ENCODE assay signal across 21 cellular contexts in genomic region chr11:71115770-71116434, GRCh38.
"Had no signal": no experiment of that assay in that cellular context is flagged by ENCODE, and none has a peak within 500 bp of the region (broad histone marks: within the 10 kb centered on the region; RNA-seq: fewer than 3 reads in every experiment).

No MANE protein-coding gene starts in this region.

- H3K9me3 ChIP-seq: esophagus squamous epithelium, heart left ventricle, tibial nerve had no signal

- H3K4me3 ChIP-seq: cardiac muscle cell, esophagus squamous epithelium, heart left ventricle, tibial nerve had no signal

- H3K4me1 ChIP-seq: esophagus squamous epithelium, heart left ventricle had no signal

- H3K36me3 ChIP-seq: cardiac muscle cell, esophagus squamous epithelium, heart left ventricle, tibial nerve had no signal

- DNase-seq: activated B cell treated with CpG ODN at 0.5 μM for 24 hours; activated CD4-positive, alpha-beta T cell treated with anti-CD3 and anti-CD28 coated beads for 4 hours; activated CD8-positive, alpha-beta T cell treated with anti-CD3 and anti-CD28 coated beads for 36 hours; activated naive CD4-positive, alpha-beta T cell treated with Interleukin-2 at 50 U/mL for 16 hours; activated naive CD8-positive, alpha-beta T cell treated with anti-CD3 and anti-CD28 coated beads, Interleukin-2, amount 10 ng/mL, durations not matched to agents 7 days and 5 days; activated T-cell treated with anti-CD3 and anti-CD28 coated beads, Interleukin-2, amount 50 U/mL, for 24 hours; amygdala; dermis blood vessel endothelial cell; effector memory CD4-positive, alpha-beta T cell; esophagus squamous epithelium; kidney glomerular epithelial cell; left ventricle myocardium superior; nephron progenitor cell; occipital lobe; stimulated activated CD4-positive, alpha-beta T cell treated with anti-CD3 and anti-CD28 coated beads, Interleukin-12 subunit alpha, Interleukin-12 subunit beta, amount 100 ng/mL, for 4 hours; stimulated activated CD4-positive, alpha-beta T cell treated with anti-CD3 and anti-CD28 coated beads, Interleukin-1b, Interleukin-23, amount 100 ng/mL, for 48 hours; stimulated activated naive CD8-positive, alpha-beta T cell treated with anti-CD3 and anti-CD28 coated beads, Interleukin-15, Interleukin-2, amounts not matched to agents 100 U/mL and 50 U/mL, for 24 hours; substantia nigra had no signal

- H3K27me3 ChIP-seq: cardiac muscle cell, tibial nerve had no signal

- H3K27ac ChIP-seq: cardiac muscle cell, esophagus squamous epithelium, heart left ventricle, tibial nerve had no signal
